8 cellular contexts compared by ENCODE assay signal in genomic region chr22:38973289-38974169, GRCh38. TPM values are rescaled to one million over a fixed set of nuclear protein-coding genes. Genes with fewer than 3 reads are reported as not detected.
DNase-seq lines count a peak whose midpoint lies in the region; ATAC-seq and TF ChIP-seq lines count a peak whose summit lies in the region.

No MANE protein-coding gene starts in this region.

- H3K27me3 ChIP-seq in foreskin keratinocyte = no peaks in the 10 kb centered on the region

- TF ChIP-seq CTCF in foreskin keratinocyte (conservative IDR thresholded peaks at IDR 0.05) = peak; percentile 74

- H3K4me1 ChIP-seq in foreskin keratinocyte = no peaks in the 10 kb centered on the region

- ATAC-seq in foreskin keratinocyte (no peak), HG03520 (IDR thresholded peaks at IDR 0.05; ENCODE audit: unreplicated experiment) (no peak)

- no peak overlapping the region for H3K27ac ChIP-seq in foreskin keratinocyte

- peak; percentile 32 for DNase-seq in NCI-H2029 (lab: John Stamatoyannopoulos, UW)
- DNase-seq in NCI-H2029 treated with DMSO at 0.1 percent for 48 hours (lab: John Stamatoyannopoulos, UW) = no peak
- peak; percentile 12 for DNase-seq in NCI-H510A (lab: John Stamatoyannopoulos, UW)
- peak; percentile 45 for DNase-seq in activated T-cell treated with anti-CD3 and anti-CD28 coated beads for 48 hours (ENCODE audit: low read depth)
- no peak for DNase-seq in foreskin keratinocyte
- peak; percentile 58 for DNase-seq in stimulated activated CD4-positive, alpha-beta T cell treated with anti-CD3 and anti-CD28 coated beads, Interleukin-12 subunit alpha, Interleukin-12 subunit beta, amount 100 ng/mL, for 4 hours
- no peak for DNase-seq in SIG-M5 treated with dmso at 0.1 percent for 504 hours (lab: John Stamatoyannopoulos, UW; ENCODE audit: unreplicated experiment)

RNA-seq across cellular contexts. Expression of gene APOBEC3B, which starts 8.6 kb away (rescaled TPM):
- total RNA-seq in foreskin keratinocyte = 0.41 and 1.6 TPM in 2 replicates
- 1.4 and 3.4 TPM in 2 replicates for polyA plus RNA-seq in foreskin keratinocyte

RNA-seq across cellular contexts. Expression of gene APOBEC3A, which starts 16.1 kb away (rescaled TPM):
- not detected in 2 replicates for total RNA-seq in foreskin keratinocyte
- not detected in 2 replicates for polyA plus RNA-seq in foreskin keratinocyte

RNA-seq across cellular contexts. Expression of gene APOBEC3C, which starts 40.5 kb away (rescaled TPM):
- 28.0 and 28.9 TPM in 2 replicates for total RNA-seq in foreskin keratinocyte
- polyA plus RNA-seq in foreskin keratinocyte = 67.6 and 70.0 TPM in 2 replicates

RNA-seq across cellular contexts. Expression of gene APOBEC3D, which starts 47.4 kb away (rescaled TPM):
- total RNA-seq in foreskin keratinocyte = 0.10 TPM in 1 of 2 replicates, not detected in the other
- 0.08 and 0.20 TPM in 2 replicates for polyA plus RNA-seq in foreskin keratinocyte

Comparison
In these comparisons a context has a peak if more than half of its experiments do, and no peak if none do; other contexts are left out.
1. DNase-seq: peak in NCI-H2029 (single experiment), NCI-H510A (single experiment), activated T-cell treated with anti-CD3 and anti-CD28 coated beads for 48 hours (single experiment) and stimulated activated CD4-positive, alpha-beta T cell treated with anti-CD3 and anti-CD28 coated beads, Interleukin-12 subunit alpha, Interleukin-12 subunit beta, amount 100 ng/mL, for 4 hours (single experiment); none in NCI-H2029 treated with DMSO at 0.1 percent for 48 hours (single experiment), foreskin keratinocyte (0 of 2) and SIG-M5 treated with dmso at 0.1 percent for 504 hours (single experiment).